13 cellular contexts compared by ENCODE assay signal in genomic region chr6:113172531-113172966, GRCh38.
DNase-seq lines count a peak whose midpoint lies in the region; ATAC-seq and TF ChIP-seq lines count a peak whose summit lies in the region.
"Had no signal": no experiment of that assay in that cellular context is flagged by ENCODE, and none has a peak within 500 bp of the region (broad histone marks: within the 10 kb centered on the region; RNA-seq: fewer than 3 reads in every experiment).

No MANE protein-coding gene starts in this region.

- intact Hi-C loops in left colon (cut with DNase I, micrococcal nuclease), result no loop called here
- intact Hi-C loops in thyroid gland (cut with DNase I), result no loop called here
- intact Hi-C loops in prostate gland (cut with DNase I), result no loop called here

- H3K4me3 Mint-ChIP-seq in activated CD8-positive, alpha-beta T cell treated with anti-CD3 and anti-CD28 coated beads, Interleukin-2, amount 10 ng/mL, durations not matched to agents 7 days and 5 days, result no peak overlapping the region
- H3K4me3 Mint-ChIP-seq: activated naive CD8-positive, alpha-beta T cell had no signal

- H3K9me3 Mint-ChIP-seq in activated CD8-positive, alpha-beta T cell treated with anti-CD3 and anti-CD28 coated beads, Interleukin-2, amount 10 ng/mL, durations not matched to agents 7 days and 5 days (ENCODE audit: insufficient read depth), result no peaks in the 10 kb centered on the region

- no peaks in the 10 kb centered on the region for H3K27me3 Mint-ChIP-seq in activated CD8-positive, alpha-beta T cell treated with anti-CD3 and anti-CD28 coated beads, Interleukin-2, amount 10 ng/mL, durations not matched to agents 7 days and 5 days (ENCODE audit: low read depth)
- H3K27me3 Mint-ChIP-seq: activated naive CD8-positive, alpha-beta T cell had no signal

- DNase-seq in NCI-H187 treated with DMSO at 0.1 percent for 48 hours (lab: John Stamatoyannopoulos, UW), result peak; percentile 20
- DNase-seq in NCI-H187 (lab: John Stamatoyannopoulos, UW), result no peak
- peak; percentile 64 for DNase-seq in amniotic epithelial cell (ENCODE audit: low read depth)
- peak in 1 of 2 donors; percentile 6 for DNase-seq in left colon
- DNase-seq in thyroid gland, result peak; percentile 11 to 36
- no peak for DNase-seq in activated CD8-positive, alpha-beta T cell treated with anti-CD3 and anti-CD28 coated beads, Interleukin-2, amount 10 ng/mL, durations not matched to agents 7 days and 5 days
- DNase-seq in prostate gland (ENCODE audit: low spot score), result no peak
- no peak for DNase-seq in activated T-cell treated with anti-CD3 and anti-CD28 coated beads, Interleukin-2, amount 50 U/mL, for 1 hour
- DNase-seq: 8988T; stimulated activated naive CD8-positive, alpha-beta T cell treated with anti-CD3 and anti-CD28 coated beads, Interleukin-15, Interleukin-2, amounts not matched to agents 100 U/mL and 50 U/mL, for 24 hours had no signal

- no peaks in the 10 kb centered on the region for H3K27me3 ChIP-seq in thyroid gland
- no peaks in the 10 kb centered on the region for H3K27me3 ChIP-seq in prostate gland (replicated peaks; ENCODE audit: insufficient read depth)
- H3K27me3 ChIP-seq: gastrocnemius medialis had no signal

- peak; percentile 83 for ATAC-seq in left colon
- ATAC-seq in activated CD8-positive, alpha-beta T cell treated with anti-CD3 and anti-CD28 coated beads, Interleukin-2, amount 10 ng/mL, durations not matched to agents 7 days and 5 days, result no peak
- ATAC-seq: stimulated activated naive CD8-positive, alpha-beta T cell treated with anti-CD3 and anti-CD28 coated beads, Interleukin-15, Interleukin-2, amounts not matched to agents 100 U/mL and 50 U/mL, for 24 hours had no signal

- H3K9me3 ChIP-seq in thyroid gland, result no peaks in the 10 kb centered on the region
- no peaks in the 10 kb centered on the region for H3K9me3 ChIP-seq in prostate gland
- H3K9me3 ChIP-seq: gastrocnemius medialis had no signal

- H3K4me1 ChIP-seq in thyroid gland, result peaks cover 4 to 7% of the 10 kb centered on the region in 2 donors
- no peaks in the 10 kb centered on the region for H3K4me1 ChIP-seq in prostate gland (replicated peaks)

- no peaks in the 10 kb centered on the region for H3K4me1 Mint-ChIP-seq in activated CD8-positive, alpha-beta T cell treated with anti-CD3 and anti-CD28 coated beads, Interleukin-2, amount 10 ng/mL, durations not matched to agents 7 days and 5 days (ENCODE audit: low read depth)

- H3K27ac ChIP-seq in thyroid gland (no peak overlapping the region), prostate gland (no peak overlapping the region)
- H3K27ac ChIP-seq: gastrocnemius medialis, HL-60 had no signal

- H3K27ac Mint-ChIP-seq in activated CD8-positive, alpha-beta T cell treated with anti-CD3 and anti-CD28 coated beads, Interleukin-2, amount 10 ng/mL, durations not matched to agents 7 days and 5 days, result no peak overlapping the region
- H3K27ac Mint-ChIP-seq: activated naive CD8-positive, alpha-beta T cell had no signal

- POLR2A ChIA-PET in activated CD8-positive, alpha-beta T cell treated with anti-CD3 and anti-CD28 coated beads, Interleukin-2, amount 10 ng/mL, durations not matched to agents 7 days and 5 days (lab: Charles Lee), result no interaction called here

- H3K36me3 ChIP-seq in thyroid gland, result no peaks in the 10 kb centered on the region
- H3K36me3 ChIP-seq in prostate gland, result no peaks in the 10 kb centered on the region
- H3K36me3 ChIP-seq: gastrocnemius medialis had no signal

- CTCF ChIA-PET in activated CD8-positive, alpha-beta T cell treated with anti-CD3 and anti-CD28 coated beads, Interleukin-2, amount 10 ng/mL, durations not matched to agents 7 days and 5 days (lab: Charles Lee), result no interaction called here

- H3K4me3 ChIP-seq in thyroid gland (replicated peaks in 1 of 3) (no peak overlapping the region), prostate gland (no peak overlapping the region)
- H3K4me3 ChIP-seq: gastrocnemius medialis had no signal

- WGBS in thyroid gland, 2 donors, result 26 to 72% methylated on average over 2 of the region's 2 CpGs
- 54% methylated on average over 2 of the region's 2 CpGs for WGBS in prostate gland

- TF ChIP-seq CTCF in thyroid gland (IDR thresholded peaks at IDR 0.05) (no peak), prostate gland (IDR thresholded peaks at IDR 0.05) (no peak)

- no peaks in the 10 kb centered on the region for H3K36me3 Mint-ChIP-seq in activated CD8-positive, alpha-beta T cell treated with anti-CD3 and anti-CD28 coated beads, Interleukin-2, amount 10 ng/mL, durations not matched to agents 7 days and 5 days (ENCODE audit: low read depth)
- H3K36me3 Mint-ChIP-seq: activated naive CD8-positive, alpha-beta T cell had no signal

- TF ChIP-seq POLR2A in thyroid gland (IDR thresholded peaks at IDR 0.05), result no peak
- no peak for TF ChIP-seq POLR2A in prostate gland (IDR thresholded peaks at IDR 0.05)

Comparison
In these comparisons a context has a peak if more than half of its experiments do, and no peak if none do; other contexts are left out.
1. DNase-seq: peak in NCI-H187 treated with DMSO at 0.1 percent for 48 hours (single experiment), amniotic epithelial cell (single experiment) and thyroid gland (2 of 2); none in NCI-H187 (0 of 2), activated CD8-positive, alpha-beta T cell treated with anti-CD3 and anti-CD28 coated beads, Interleukin-2, amount 10 ng/mL, durations not matched to agents 7 days and 5 days (single experiment), prostate gland (single experiment) and activated T-cell treated with anti-CD3 and anti-CD28 coated beads, Interleukin-2, amount 50 U/mL, for 1 hour (single experiment).